ENCODE assay signal across 9 cellular contexts in genomic region chr16:89363621-89364393, GRCh38.
DNase-seq lines count a peak whose midpoint lies in the region; ATAC-seq and TF ChIP-seq lines count a peak whose summit lies in the region.
"Had no signal": no experiment of that assay in that cellular context is flagged by ENCODE, and none has a peak within 500 bp of the region (broad histone marks: within the 10 kb centered on the region; RNA-seq: fewer than 3 reads in every experiment).

No MANE protein-coding gene starts in this region.

- TF ChIP-seq POLR2A in thyroid gland (IDR thresholded peaks at IDR 0.05) = no peak
- TF ChIP-seq POLR2A in tibial nerve (IDR thresholded peaks at IDR 0.05) = no peak

- H3K27ac ChIP-seq in PC-3 (ENCODE audit: low read length) (peak overlapping the region; percentile 97), thyroid gland (no peak overlapping the region), tibial nerve (no peak overlapping the region)

- WGBS in thyroid gland, 2 donors = 32 to 37% methylated on average over 12 of the region's 12 CpGs
- WGBS in tibial nerve, 2 donors = 40 to 44% methylated on average over 12 of the region's 12 CpGs

- H3K36me3 ChIP-seq in PC-3 (ENCODE audit: low read depth, low read length) = peaks cover 3% of the 10 kb centered on the region; the same call in 1 of the 2 replicates
- H3K36me3 ChIP-seq in thyroid gland = no peaks in the 10 kb centered on the region
- H3K36me3 ChIP-seq in tibial nerve = no peaks in the 10 kb centered on the region

- H3K9me3 Mint-ChIP-seq in activated naive CD8-positive, alpha-beta T cell (ENCODE audit: low read depth) = no peaks in the 10 kb centered on the region
- H3K9me3 Mint-ChIP-seq: IgD-negative memory B cell had no signal

- H4K20me1 ChIP-seq in PC-3 (ENCODE audit: low read length) = peaks cover 11% of the 10 kb centered on the region; the same call in 1 of the 2 replicates

- H3K4me1 ChIP-seq in PC-3 (ENCODE audit: insufficient read depth, low read length) (peaks cover 26% of the 10 kb centered on the region), thyroid gland (peaks cover 68 to 74% of the 10 kb centered on the region in 2 donors), tibial nerve (peaks cover 0 to 90% (median 46%) of the 10 kb centered on the region in 4 donors)

- ATAC-seq in PC-3 (peak; percentile 73), GM21447 (IDR thresholded peaks at IDR 0.05; ENCODE audit: unreplicated experiment) (no peak)

- CTCF ChIA-PET in PC-3 (lab: Charles Lee) = no interaction called here

- TF ChIP-seq CTCF in PC-3 (conservative IDR thresholded peaks at IDR 0.05; ENCODE audit: low read depth, low read length) = no peak
- no peak for TF ChIP-seq CTCF in thyroid gland (IDR thresholded peaks at IDR 0.05)
- no peak for TF ChIP-seq CTCF in tibial nerve (IDR thresholded peaks at IDR 0.05)

- H3K4me3 ChIP-seq in PC-3 (ENCODE audit: low read length) = peak overlapping the region; percentile 17; the same call in 1 of the 2 replicates
- no peak overlapping the region for H3K4me3 ChIP-seq in thyroid gland (replicated peaks in 1 of 3)
- no peak overlapping the region for H3K4me3 ChIP-seq in tibial nerve

- H3K4me1 Mint-ChIP-seq in activated naive CD8-positive, alpha-beta T cell (ENCODE audit: low read depth) = peaks cover 89% of the 10 kb centered on the region

- no peak overlapping the region for H2AFZ ChIP-seq in PC-3 (ENCODE audit: low read length)

- peak overlapping the region; percentile 54 for H3K4me2 ChIP-seq in PC-3 (ENCODE audit: low read length)

- peaks cover 93% of the 10 kb centered on the region for H3K79me2 ChIP-seq in PC-3 (ENCODE audit: low read length)

- intact Hi-C loops in PC-3 (cut with micrococcal nuclease) = loop anchor here (2.0 kb wide), 1 partner anchor 41 kb away; no protein-coding TSS in a partner anchor
- intact Hi-C loops in thyroid gland (cut with DNase I) = no loop called here

- DNase-seq in EL (peak; percentile 82), PC-3 (peak; percentile 59), islet precursor cell (peak; percentile 95), thyroid gland (peak; percentile 63 to 73), tibial nerve (ENCODE audit: low spot score in 2 of 2) (no peak), DMS114 treated with DMSO at 0.1 percent for 48 hours (lab: John Stamatoyannopoulos, UW; ENCODE audit: unreplicated experiment) (no peak)

- H3F3A ChIP-seq in PC-3 (ENCODE audit: low read length, unreplicated experiment) = peaks cover 4% of the 10 kb centered on the region

- H3K9ac ChIP-seq in PC-3 (ENCODE audit: low read length) = peak overlapping the region; percentile 71

- H3K9me3 ChIP-seq in PC-3 (ENCODE audit: low read length) = no peaks in the 10 kb centered on the region
- H3K9me3 ChIP-seq in thyroid gland = no peaks in the 10 kb centered on the region
- no peaks in the 10 kb centered on the region for H3K9me3 ChIP-seq in tibial nerve

- H3K9me2 ChIP-seq in PC-3 (replicated peaks; ENCODE audit: low read length) = no peaks in the 10 kb centered on the region

- no peaks in the 10 kb centered on the region for H3K27me3 ChIP-seq in PC-3 (ENCODE audit: low read length)
- no peaks in the 10 kb centered on the region for H3K27me3 ChIP-seq in thyroid gland
- H3K27me3 ChIP-seq in tibial nerve = no peaks in the 10 kb centered on the region

- H3K27ac Mint-ChIP-seq in activated naive CD8-positive, alpha-beta T cell = peak overlapping the region; percentile 85

- H3K4me3 Mint-ChIP-seq in activated naive CD8-positive, alpha-beta T cell = peak overlapping the region; percentile 51

- TF ChIP-seq EP300 in tibial nerve (IDR thresholded peaks at IDR 0.05) = no peak

- H3K27me3 Mint-ChIP-seq in activated naive CD8-positive, alpha-beta T cell = no peaks in the 10 kb centered on the region
- H3K27me3 Mint-ChIP-seq: IgD-negative memory B cell had no signal

- no peaks in the 10 kb centered on the region for H3K36me3 Mint-ChIP-seq in activated naive CD8-positive, alpha-beta T cell
- H3K36me3 Mint-ChIP-seq: IgD-negative memory B cell had no signal

- BruUV-seq in PC-3 (replicated peaks; lab: Mats Ljungman, UMichigan) = no TSS peak

- POLR2A ChIA-PET in PC-3 (lab: Charles Lee; ENCODE audit: unreplicated experiment) = interaction anchor here (0.6 kb wide), 1 partner anchor 128 kb away, joined by 11 read pairs; no protein-coding TSS in a partner anchor

Comparison
In these comparisons a context has a peak if more than half of its experiments do, and no peak if none do; other contexts are left out.
1. DNase-seq: peak in EL (single experiment), PC-3 (single experiment), islet precursor cell (single experiment) and thyroid gland (2 of 2); none in tibial nerve (0 of 2) and DMS114 treated with DMSO at 0.1 percent for 48 hours (single experiment).